Comparison of ENCODE assay signal across 20 cellular contexts in genomic region chr2:98539056-98539735, GRCh38.
DNase-seq lines count a peak whose midpoint lies in the region; ATAC-seq and TF ChIP-seq lines count a peak whose summit lies in the region.
"Had no signal": no experiment of that assay in that cellular context is flagged by ENCODE, and none has a peak within 500 bp of the region (broad histone marks: within the 10 kb centered on the region; RNA-seq: fewer than 3 reads in every experiment).

No MANE protein-coding gene starts in this region.

- peak overlapping the region in 38 of 59 donors; percentile 2 to 78 (median 56) for H3K27ac ChIP-seq in dorsolateral prefrontal cortex
- H3K27ac ChIP-seq: BLaER1 had no signal

- no peaks in the 10 kb centered on the region for H3K9me3 Mint-ChIP-seq in CD14-positive monocyte
- H3K9me3 Mint-ChIP-seq: HFFc6 had no signal

- H3K36me3 Mint-ChIP-seq in CD14-positive monocyte: peaks cover 87 to 95% of the 10 kb centered on the region in 2 donors
- peaks cover 18% of the 10 kb centered on the region for H3K36me3 Mint-ChIP-seq in T-helper 17 cell (ENCODE audit: low read depth)

- DNase-seq in NCI-H524 (lab: John Stamatoyannopoulos, UW): peak; percentile 17 to 61
- no peak for DNase-seq in NCI-H524 treated with DMSO at 0.1 percent for 48 hours (lab: John Stamatoyannopoulos, UW)
- DNase-seq in CD14-positive monocyte (ENCODE audit: low spot score): no peak
- no peak for DNase-seq in T-helper 17 cell
- peak in 2 of 10 donors; percentile 35 to 87 for DNase-seq in dorsolateral prefrontal cortex
- no peak for DNase-seq in erythroblast (lab: John Stamatoyannopoulos, UW)
- no peak for DNase-seq in NCI-H510A (lab: John Stamatoyannopoulos, UW)
- DNase-seq in T-helper 2 cell: no peak
- DNase-seq: 8988T, DMS153, EL, KG1, NCI-H1436, NCI-H2081 treated with DMSO at 0.1 percent for 48 hours, NCI-H2227 treated with DMSO at 0.1 percent for 48 hours, NCI-H526 treated with DMSO at 0.1 percent for 48 hours, SHP77 had no signal

- H3K4me3 Mint-ChIP-seq in CD14-positive monocyte (no peak overlapping the region), T-helper 17 cell (no peak overlapping the region)
- H3K4me3 Mint-ChIP-seq: HFFc6 had no signal

- H3K27me3 Mint-ChIP-seq in CD14-positive monocyte (ENCODE audit: low read depth in 3 of 3) (no peaks in the 10 kb centered on the region), T-helper 17 cell (no peaks in the 10 kb centered on the region)

- H3K4me1 Mint-ChIP-seq in CD14-positive monocyte (peaks cover 11% of the 10 kb centered on the region), T-helper 17 cell (peaks cover 24% of the 10 kb centered on the region)

- H3K9me3 ChIP-seq in T-helper 17 cell (ENCODE audit: control insufficient read depth, low read length, poor library complexity, severe bottlenecking): no peaks in the 10 kb centered on the region
- H3K9me3 ChIP-seq: BLaER1 had no signal

- no peak for ATAC-seq in T-helper 17 cell
- ATAC-seq: HepG2 had no signal

- no peak overlapping the region for H3K4me3 ChIP-seq in dorsolateral prefrontal cortex
- H3K4me3 ChIP-seq: BLaER1 had no signal

- H3K27ac Mint-ChIP-seq in CD14-positive monocyte (peak overlapping the region in 4 of 7 donors; percentile 3 to 44 (median 29)), T-helper 17 cell (peak overlapping the region; percentile 8)
- H3K27ac Mint-ChIP-seq: HFFc6 had no signal

- TF ChIP-seq CTCF in CD14-positive monocyte (IDR thresholded peaks at IDR 0.05): no peak
- peak in 1 of 56 donors; percentile 23 for TF ChIP-seq CTCF in dorsolateral prefrontal cortex (IDR thresholded peaks at IDR 0.05 in 54 of 56, conservative IDR thresholded peaks at IDR 0.05 in 2 of 56; ENCODE audit: low read depth in 1 of 56, partially characterized antibody in 56 of 56)

- no peaks in the 10 kb centered on the region for H3K27me3 ChIP-seq in dorsolateral prefrontal cortex
- H3K27me3 ChIP-seq: BLaER1 had no signal

- no peak for TF ChIP-seq POLR2A in erythroblast (IDR thresholded peaks at IDR 0.05; ENCODE audit: low read length)

- intact Hi-C loops in CD14-positive monocyte (cut with micrococcal nuclease): no loop called here
- intact Hi-C loops in dorsolateral prefrontal cortex (cut with DNase I): no loop called here

Comparison
In these comparisons a context has a peak if more than half of its experiments do, and no peak if none do; other contexts are left out.
1. DNase-seq: peak in NCI-H524 (2 of 2); none in NCI-H524 treated with DMSO at 0.1 percent for 48 hours (single experiment), CD14-positive monocyte (single experiment), T-helper 17 cell (0 of 3), erythroblast (0 of 2), NCI-H510A (single experiment) and T-helper 2 cell (0 of 5).